ENCODE assay signal across 11 cellular contexts in the genomic region with DNA sequence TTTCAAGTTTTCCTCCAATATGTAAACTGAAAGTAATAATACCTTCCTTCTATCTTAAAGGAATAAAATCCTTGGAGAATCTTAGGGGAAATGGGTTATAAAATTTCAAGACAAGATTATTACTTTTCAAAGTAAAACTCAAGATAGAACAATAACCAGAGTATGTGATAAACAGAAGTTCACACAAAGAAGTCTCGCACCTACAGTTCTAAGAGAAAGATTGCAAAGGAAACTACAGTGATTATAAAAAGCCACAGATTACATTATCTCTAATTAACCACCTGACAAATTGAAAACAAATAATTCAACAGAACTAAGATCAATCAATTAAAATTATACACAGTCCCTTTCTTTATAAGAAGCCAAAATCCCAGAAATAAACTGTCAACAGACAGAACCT. TPM values are rescaled to one million over a fixed set of nuclear protein-coding genes. Genes with fewer than 3 reads are reported as not detected.
DNase-seq lines count a peak whose midpoint lies in the region; ATAC-seq and TF ChIP-seq lines count a peak whose summit lies in the region.
"Had no signal": no experiment of that assay in that cellular context is flagged by ENCODE, and none has a peak within 500 bp of the region (broad histone marks: within the 10 kb centered on the region; RNA-seq: fewer than 3 reads in every experiment).

No MANE protein-coding gene starts in this region.

- H3K27me3 Mint-ChIP-seq in T-helper 2 cell treated with Interferon-gamma antibody and Interleukin-4, amounts not matched to agents 5 μg/mL and 100 μg/mL, for 36 hours (ENCODE audit: low read depth): no peaks in the 10 kb centered on the region
- H3K27me3 Mint-ChIP-seq in stimulated activated memory B cell treated with anti-CD40 and anti-IgM and Interleukin-4, amounts not matched to agents 10 μg/mL and 1 μg/mL and 100 μg/mL, for 72 hours: no peaks in the 10 kb centered on the region

- DNase-seq in T-helper 2 cell treated with Interferon-gamma antibody and Interleukin-4, amounts not matched to agents 5 μg/mL and 100 μg/mL, for 36 hours (ENCODE audit: low spot score): no peak
- no peak for DNase-seq in T-helper 2 cell
- DNase-seq in fibroblast of the aortic adventitia (ENCODE audit: low read depth): no peak
- no peak for DNase-seq in posterior cingulate gyrus
- DNase-seq in PC-3: no peak
- DNase-seq: 8988T, activated gamma-delta T cell, GF-D8 had no signal

- no peak for TF ChIP-seq CTCF in VCaP (conservative IDR thresholded peaks at IDR 0.05)
- no peak for TF ChIP-seq CTCF in fibroblast of the aortic adventitia (IDR thresholded peaks at IDR 0.05; ENCODE audit: insufficient read depth, low read length)
- TF ChIP-seq CTCF in PC-3 (conservative IDR thresholded peaks at IDR 0.05; ENCODE audit: low read depth, low read length): no peak

- H3K79me2 ChIP-seq in PC-3 (ENCODE audit: low read length): peaks cover 93% of the 10 kb centered on the region

- no peaks in the 10 kb centered on the region for H3K9me3 Mint-ChIP-seq in T-helper 2 cell treated with Interferon-gamma antibody and Interleukin-4, amounts not matched to agents 5 μg/mL and 100 μg/mL, for 36 hours
- H3K9me3 Mint-ChIP-seq in stimulated activated memory B cell treated with anti-CD40 and anti-IgM and Interleukin-4, amounts not matched to agents 10 μg/mL and 1 μg/mL and 100 μg/mL, for 72 hours: no peaks in the 10 kb centered on the region

- intact Hi-C loops in posterior cingulate gyrus (cut with DNase I) (no loop called here), PC-3 (cut with micrococcal nuclease) (no loop called here)

- H3K9me3 ChIP-seq in PC-3 (ENCODE audit: low read length): no peaks in the 10 kb centered on the region

- H3K4me3 ChIP-seq in fibroblast of the aortic adventitia (ENCODE audit: low read depth, low read length): peak overlapping the region; percentile 58
- no peak overlapping the region for H3K4me3 ChIP-seq in PC-3 (ENCODE audit: low read length)

- no peaks in the 10 kb centered on the region for H3K27me3 ChIP-seq in PC-3 (ENCODE audit: low read length)

- H3K36me3 ChIP-seq in PC-3 (ENCODE audit: low read depth, low read length): no peaks in the 10 kb centered on the region

- H3K36me3 Mint-ChIP-seq in T-helper 2 cell treated with Interferon-gamma antibody and Interleukin-4, amounts not matched to agents 5 μg/mL and 100 μg/mL, for 36 hours (ENCODE audit: low read depth): no peaks in the 10 kb centered on the region
- H3K36me3 Mint-ChIP-seq in stimulated activated memory B cell treated with anti-CD40 and anti-IgM and Interleukin-4, amounts not matched to agents 10 μg/mL and 1 μg/mL and 100 μg/mL, for 72 hours: no peaks in the 10 kb centered on the region

- no peak overlapping the region for H2AFZ ChIP-seq in PC-3 (ENCODE audit: low read length)

- H3K27ac ChIP-seq in VCaP (peak overlapping the region; percentile 20; the same call in 1 of the 2 replicates), PC-3 (ENCODE audit: low read length) (no peak overlapping the region)

- H3F3A ChIP-seq in PC-3 (ENCODE audit: low read length, unreplicated experiment): no peaks in the 10 kb centered on the region

- peaks cover 50% of the 10 kb centered on the region for H3K4me1 Mint-ChIP-seq in T-helper 2 cell treated with Interferon-gamma antibody and Interleukin-4, amounts not matched to agents 5 μg/mL and 100 μg/mL, for 36 hours (ENCODE audit: low read depth)
- peaks cover 47% of the 10 kb centered on the region for H3K4me1 Mint-ChIP-seq in stimulated activated memory B cell treated with anti-CD40 and anti-IgM and Interleukin-4, amounts not matched to agents 10 μg/mL and 1 μg/mL and 100 μg/mL, for 72 hours

- H3K4me3 Mint-ChIP-seq in T-helper 2 cell treated with Interferon-gamma antibody and Interleukin-4, amounts not matched to agents 5 μg/mL and 100 μg/mL, for 36 hours: peak overlapping the region; percentile 89
- no peak overlapping the region for H3K4me3 Mint-ChIP-seq in stimulated activated memory B cell treated with anti-CD40 and anti-IgM and Interleukin-4, amounts not matched to agents 10 μg/mL and 1 μg/mL and 100 μg/mL, for 72 hours

- no peak for ATAC-seq in stimulated activated memory B cell treated with anti-CD40 and anti-IgM and Interleukin-4, amounts not matched to agents 10 μg/mL and 1 μg/mL and 100 μg/mL, for 72 hours
- ATAC-seq in PC-3 (no peak), GM18870 (IDR thresholded peaks at IDR 0.05; ENCODE audit: unreplicated experiment) (no peak)

- no peaks in the 10 kb centered on the region for H3K9me2 ChIP-seq in PC-3 (replicated peaks; ENCODE audit: low read length)

- CTCF ChIA-PET in PC-3 (lab: Charles Lee): no interaction called here

- H3K9ac ChIP-seq in PC-3 (ENCODE audit: low read length): no peak overlapping the region

- H4K20me1 ChIP-seq in PC-3 (ENCODE audit: low read length): peaks cover 8% of the 10 kb centered on the region

- POLR2A ChIA-PET in PC-3 (lab: Charles Lee; ENCODE audit: unreplicated experiment): no interaction called here

- peaks cover 25% of the 10 kb centered on the region for H3K4me1 ChIP-seq in PC-3 (ENCODE audit: insufficient read depth, low read length)

- H3K4me2 ChIP-seq in PC-3 (ENCODE audit: low read length): no peak overlapping the region

- no TSS peak for BruUV-seq in PC-3 (replicated peaks; lab: Mats Ljungman, UMichigan)

- H3K27ac Mint-ChIP-seq in T-helper 2 cell treated with Interferon-gamma antibody and Interleukin-4, amounts not matched to agents 5 μg/mL and 100 μg/mL, for 36 hours: peak overlapping the region; percentile 80
- H3K27ac Mint-ChIP-seq in stimulated activated memory B cell treated with anti-CD40 and anti-IgM and Interleukin-4, amounts not matched to agents 10 μg/mL and 1 μg/mL and 100 μg/mL, for 72 hours: peak overlapping the region; percentile 80

RNA-seq across cellular contexts. Expression of a gene that starts 34.0 kb away (rescaled TPM):
- total RNA-seq in fibroblast of the aortic adventitia (ENCODE audit: low replicate concordance) (18.0 and 46.9 TPM in 2 replicates), PC-3 (2014; rRNA removed) (15.8 and 18.0 TPM in 2 replicates)

RNA-seq across cellular contexts. Expression of a gene that starts 57.2 kb away (rescaled TPM):
- total RNA-seq in fibroblast of the aortic adventitia (ENCODE audit: low replicate concordance): 4.3 and 4.5 TPM in 2 replicates
- 1.7 and 6.5 TPM in 2 replicates for total RNA-seq in PC-3 (2014; rRNA removed)

RNA-seq across cellular contexts. Expression of a gene that starts 57.5 kb away (rescaled TPM):
- total RNA-seq in fibroblast of the aortic adventitia (ENCODE audit: low replicate concordance) (58.8 and 152 TPM in 2 replicates), PC-3 (2014; rRNA removed) (95.0 and 97.3 TPM in 2 replicates)
